Comparison of ENCODE assay signal across 26 cellular contexts in the genomic region with DNA sequence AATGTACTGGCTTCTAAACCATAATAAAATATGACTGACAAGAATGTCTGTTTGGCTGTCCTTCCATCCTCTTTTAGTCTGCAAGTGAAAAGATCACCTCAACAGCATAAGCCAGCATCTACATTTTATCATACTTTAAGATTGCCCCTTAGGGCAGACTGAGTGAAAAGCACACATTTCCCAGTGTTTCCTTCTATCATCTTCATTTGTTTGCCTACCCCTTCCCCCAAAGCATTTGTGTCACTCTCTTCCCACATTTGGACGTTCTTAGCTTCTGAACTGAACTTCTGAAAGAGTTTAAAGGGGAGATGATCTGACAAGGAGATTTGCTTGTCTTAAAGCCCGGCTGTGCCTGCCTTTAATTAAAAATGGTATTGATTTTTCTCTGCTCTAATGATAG.
"Had no signal": no experiment of that assay in that cellular context is flagged by ENCODE, and none has a peak within 500 bp of the region (broad histone marks: within the 10 kb centered on the region; RNA-seq: fewer than 3 reads in every experiment).

No MANE protein-coding gene starts in this region.

- H3K4me1 Mint-ChIP-seq: endodermal cell, naive B cell had no signal

- H3K36me3 Mint-ChIP-seq: mesothelial cell of epicardium, naive B cell had no signal

- H3K9me3 Mint-ChIP-seq: endodermal cell had no signal

- H3K4me3 ChIP-seq: coronary artery, esophagus squamous epithelium, gastrocnemius medialis, heart right ventricle, left lung, lower lobe of right lung, mucosa of descending colon had no signal

- H3K4me3 Mint-ChIP-seq: dendritic cell treated with granulocyte-macrophage colony-stimulating factor and Interleukin-4, amounts not matched to agents 40 ng/mL and 50 ng/mL, for 4 days; effector memory CD8-positive, alpha-beta T cell; endodermal cell; mesothelial cell of epicardium; naive B cell had no signal

- DNase-seq: effector CD8-positive, alpha-beta T cell; effector memory CD8-positive, alpha-beta T cell; endodermal cell; erythroblast; esophagus squamous epithelium; foreskin fibroblast; foreskin melanocyte; gastrocnemius medialis; glutamatergic neuron; heart right ventricle; hippocampal formation; left cardiac atrium; left lung; left ventricle myocardium superior; lower lobe of right lung; mesenchymal stem cell; mucosa of descending colon; naive B cell had no signal

- ATAC-seq: effector memory CD8-positive, alpha-beta T cell; esophagus mucosa; gastrocnemius medialis; heart right ventricle; left cardiac atrium; left lung; left ventricle myocardium superior; lower lobe of right lung; mucosa of descending colon had no signal

- H3K27ac Mint-ChIP-seq: dendritic cell treated with granulocyte-macrophage colony-stimulating factor and Interleukin-4, amounts not matched to agents 40 ng/mL and 50 ng/mL, for 4 days; effector memory CD8-positive, alpha-beta T cell; endodermal cell; mesothelial cell of epicardium had no signal

- H3K27me3 ChIP-seq: esophagus squamous epithelium, gastrocnemius medialis, heart right ventricle, left lung had no signal

- H3K36me3 ChIP-seq: esophagus squamous epithelium, gastrocnemius medialis, heart right ventricle, left lung, lower lobe of right lung had no signal

- FAIRE-seq: colon, endometrium, islet of Langerhans had no signal

- H3K9me3 ChIP-seq: esophagus squamous epithelium, gastrocnemius medialis, lower lobe of right lung, mucosa of descending colon had no signal

- H3K27ac ChIP-seq: coronary artery, epithelial cell of prostate, esophagus squamous epithelium, gastrocnemius medialis, heart right ventricle, left lung, lower lobe of right lung had no signal

- H3K4me1 ChIP-seq: esophagus squamous epithelium, gastrocnemius medialis, heart right ventricle, left lung, lower lobe of right lung had no signal

- H3K27me3 Mint-ChIP-seq: dendritic cell treated with granulocyte-macrophage colony-stimulating factor and Interleukin-4, amounts not matched to agents 40 ng/mL and 50 ng/mL, for 4 days; effector memory CD8-positive, alpha-beta T cell; naive B cell had no signal
